ENCODE assay signal across 20 cellular contexts in genomic region chr9:121491111-121491510, GRCh38. TPM values are rescaled to one million over a fixed set of nuclear protein-coding genes. Genes with fewer than 3 reads are reported as not detected.
DNase-seq lines count a peak whose midpoint lies in the region; ATAC-seq lines count a peak whose summit lies in the region.
"Had no signal": no experiment of that assay in that cellular context is flagged by ENCODE, and none has a peak within 500 bp of the region (broad histone marks: within the 10 kb centered on the region; RNA-seq: fewer than 3 reads in every experiment).

No MANE protein-coding gene starts in this region.

- no peak overlapping the region for H3K4ac ChIP-seq in trophoblast cell (ENCODE audit: low read depth, low read length)

- H3K4me3 ChIP-seq in SJCRH30 (no peak overlapping the region), trophoblast cell (ENCODE audit: low read depth, low read length) (no peak overlapping the region)
- H3K4me3 ChIP-seq: GM12878, GM23248, HAP-1 had no signal

- H3K9ac ChIP-seq in trophoblast cell (ENCODE audit: low read length): no peak overlapping the region
- H3K9ac ChIP-seq: GM23248 had no signal

- no peak overlapping the region for H2BK5ac ChIP-seq in trophoblast cell (ENCODE audit: low read depth, low read length, poor library complexity)

- DNase-seq in SJCRH30 (peak; percentile 80 to 83), dedifferentiated amniotic fluid mesenchymal stem cell (ENCODE audit: extremely low spot score) (peak; percentile 8), trophoblast cell (no peak), DMS53 (lab: John Stamatoyannopoulos, UW) (no peak)
- DNase-seq: ACHN; BE2C; C1 segment of cervical spinal cord; CD4-positive, alpha-beta T cell; DND-41; EL; GM23248; KBM-7 had no signal

- ATAC-seq in HG03378 (IDR thresholded peaks at IDR 0.05; ENCODE audit: unreplicated experiment): no peak
- ATAC-seq in GM21526 (IDR thresholded peaks at IDR 0.05; ENCODE audit: low FRiP score, unreplicated experiment): no peak
- ATAC-seq in HG03095 (IDR thresholded peaks at IDR 0.05; ENCODE audit: unreplicated experiment): no peak
- ATAC-seq: GM12878, HepG2 had no signal

- H3K23ac ChIP-seq in trophoblast cell (ENCODE audit: low read length): no peak overlapping the region

- H3K14ac ChIP-seq in trophoblast cell (ENCODE audit: low read length): peak overlapping the region; percentile 56

- no peak overlapping the region for H4K12ac ChIP-seq in trophoblast cell (ENCODE audit: low read depth, low read length)

- no peak overlapping the region for H3K4me2 ChIP-seq in trophoblast cell (ENCODE audit: low read length)

- H3K27me3 ChIP-seq in SJCRH30 (no peaks in the 10 kb centered on the region), trophoblast cell (ENCODE audit: insufficient read depth, low read length) (peaks cover 2% of the 10 kb centered on the region)
- H3K27me3 ChIP-seq: BE2C had no signal

- H3K79me1 ChIP-seq in trophoblast cell (ENCODE audit: low read length): peaks cover 2% of the 10 kb centered on the region

- no peak overlapping the region for H2BK12ac ChIP-seq in trophoblast cell (ENCODE audit: low read length)

- H3K4me1 ChIP-seq in SJCRH30 (peaks cover 11% of the 10 kb centered on the region), trophoblast cell (ENCODE audit: control insufficient read depth in 1 of 2, insufficient read depth in 2 of 2, low read length in 2 of 2) (peaks cover 3 to 5% of the 10 kb centered on the region in 2 experiments)
- H3K4me1 ChIP-seq: BE2C, HAP-1 had no signal

- no CpG with 5 or more reads among the region's 5 CpGs for WGBS in trophoblast cell (ENCODE audit: extremely low coverage, insufficient coverage, insufficient read length)

- H2AK5ac ChIP-seq in trophoblast cell (ENCODE audit: low read length): no peak overlapping the region

- H3K79me2 ChIP-seq in trophoblast cell (ENCODE audit: control insufficient read depth, insufficient read depth, low read length, poor library complexity): no peaks in the 10 kb centered on the region

- H3K9me3 ChIP-seq in SJCRH30 (replicated peaks) (peaks cover 6% of the 10 kb centered on the region), trophoblast cell (ENCODE audit: insufficient read depth, low read depth, low read length) (peaks cover 1% of the 10 kb centered on the region)
- H3K9me3 ChIP-seq: BE2C had no signal

- no peak overlapping the region for H3K18ac ChIP-seq in trophoblast cell (ENCODE audit: low read length)

- no peak overlapping the region for H4K91ac ChIP-seq in trophoblast cell (ENCODE audit: low read depth, low read length)

- H2BK120ac ChIP-seq in trophoblast cell (ENCODE audit: insufficient read depth, low read length, poor library complexity): no peak overlapping the region

- no peak overlapping the region for H2AFZ ChIP-seq in trophoblast cell (ENCODE audit: insufficient read depth, low read length, poor library complexity)
- H2AFZ ChIP-seq: GM23248 had no signal

- no peak overlapping the region for H4K8ac ChIP-seq in trophoblast cell (ENCODE audit: low read depth, low read length)

- H3K36me3 ChIP-seq in SJCRH30 (no peaks in the 10 kb centered on the region), trophoblast cell (ENCODE audit: control insufficient read depth in 1 of 2, insufficient read depth in 2 of 2, low read length in 2 of 2) (no peaks in the 10 kb centered on the region)
- H3K36me3 ChIP-seq: BE2C, HAP-1 had no signal

- H3K27ac ChIP-seq in SJCRH30 (no peak overlapping the region), trophoblast cell (ENCODE audit: low read depth, low read length) (no peak overlapping the region)
- H3K27ac ChIP-seq: GM23248 had no signal

RNA-seq across cellular contexts. Expression of gene GGTA1, which starts 8.5 kb away (rescaled TPM):
- total RNA-seq in SJCRH30 (2014; rRNA removed; shearing (Covaris generic)): not detected in 2 replicates
- 0.14 and 0.15 TPM in 2 replicates for polyA plus RNA-seq in trophoblast cell (2013)
- total RNA-seq: CD4-positive, alpha-beta T cell; G401; GM23248; HepG2 had no signal
- polyA plus RNA-seq: GM23248, HepG2, IgD-negative memory B cell had no signal

Comparison
In these comparisons a context has a peak if more than half of its experiments do, and no peak if none do; other contexts are left out.
1. DNase-seq: peak in SJCRH30 (2 of 2) and dedifferentiated amniotic fluid mesenchymal stem cell (single experiment); none in trophoblast cell (0 of 2) and DMS53 (single experiment).